Comparison of ENCODE assay signal across 8 cellular contexts in genomic region chr9:134067904-134068741, GRCh38. TPM values are rescaled to one million over a fixed set of nuclear protein-coding genes. Genes with fewer than 3 reads are reported as not detected.
DNase-seq lines count a peak whose midpoint lies in the region; ATAC-seq and TF ChIP-seq lines count a peak whose summit lies in the region.

Gene BRD3 (minus strand): TSS chr9:134068026. CDS start chr9:134053477, 14,549 bp downstream.

- ATAC-seq in GM18870 (IDR thresholded peaks at IDR 0.05; ENCODE audit: unreplicated experiment) (peak; percentile 43), HG03135 (IDR thresholded peaks at IDR 0.05; ENCODE audit: unreplicated experiment) (peak; percentile 77)
- ATAC-seq in central memory CD8-positive, alpha-beta T cell (replicated peaks; ENCODE audit: extremely low read depth, poor library complexity, severe bottlenecking): peak; percentile 69

- no peaks in the 10 kb centered on the region for H3K9me3 Mint-ChIP-seq in central memory CD8-positive, alpha-beta T cell

- H3K36me3 ChIP-seq in kidney epithelial cell (ENCODE audit: control insufficient read depth, insufficient read depth, low read length): peaks cover 1% of the 10 kb centered on the region

- DNase-seq in AG08395 (ENCODE audit: low spot score) (peak; percentile 95), NCI-H2227 (lab: John Stamatoyannopoulos, UW; ENCODE audit: unreplicated experiment) (peak; percentile 93), kidney epithelial cell (ENCODE audit: low read depth) (no peak)
- peak; percentile 62 for DNase-seq in activated CD4-positive, CD25-positive, alpha-beta regulatory T cell treated with anti-CD3 and anti-CD28 coated beads, Interleukin-2, amount 50 U/mL, for 16 hours (ENCODE audit: low read depth, low spot score)
- peak; percentile 60 to 78 for DNase-seq in central memory CD8-positive, alpha-beta T cell (ENCODE audit: low spot score in 2 of 2)
- DNase-seq in stimulated activated CD4-positive, alpha-beta T cell treated with anti-CD3 and anti-CD28 coated beads, Interleukin-15, amount 100 ng/mL, for 24 hours: peak; percentile 87

- H3K27me3 Mint-ChIP-seq in central memory CD8-positive, alpha-beta T cell: peaks cover 16% of the 10 kb centered on the region

- peak within 1 kb of the TSS; percentile 87 for H3K4me3 Mint-ChIP-seq in central memory CD8-positive, alpha-beta T cell

- H3K27me3 ChIP-seq in kidney epithelial cell (ENCODE audit: control insufficient read depth, insufficient read depth, low read length): peaks cover 25% of the 10 kb centered on the region

- peaks cover 29% of the 10 kb centered on the region for H3K4me1 Mint-ChIP-seq in central memory CD8-positive, alpha-beta T cell

- peak within 1 kb of the TSS; percentile 91 for H3K27ac Mint-ChIP-seq in central memory CD8-positive, alpha-beta T cell (ENCODE audit: low read depth)

- H3K36me3 Mint-ChIP-seq in central memory CD8-positive, alpha-beta T cell (ENCODE audit: insufficient read depth): peaks cover 14% of the 10 kb centered on the region

- no peak for TF ChIP-seq CTCF in kidney epithelial cell (IDR thresholded peaks at IDR 0.05; ENCODE audit: insufficient read depth, low read length, poor library complexity, severe bottlenecking)

- peak within 1 kb of the TSS; percentile 61 for H3K4me3 ChIP-seq in kidney epithelial cell (ENCODE audit: low read depth, low read length)

RNA-seq across cellular contexts. Expression of gene BRD3, which starts in this region (rescaled TPM):
- 23.3 and 32.0 TPM in 2 replicates for total RNA-seq in kidney epithelial cell
